In the genomic region with DNA sequence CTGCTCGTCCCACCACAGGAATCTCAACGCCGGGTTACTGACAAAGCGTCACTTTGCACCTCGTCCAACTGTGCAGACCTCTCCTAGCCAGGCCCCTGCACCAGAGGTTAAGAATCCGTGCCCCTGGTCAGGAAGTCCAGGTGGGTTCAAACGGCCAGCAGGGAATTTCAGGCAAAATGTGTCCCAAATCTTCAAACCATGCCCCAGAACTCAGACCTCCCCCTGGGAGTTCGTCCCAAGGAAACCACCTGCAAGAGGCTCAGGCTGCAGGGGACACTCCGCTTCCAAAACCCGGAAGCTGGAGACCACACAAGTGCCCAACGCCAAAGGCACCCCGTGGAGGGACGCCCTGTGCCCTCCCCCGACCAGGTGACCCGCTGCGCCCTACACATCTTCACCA, we compare ENCODE assay signal across 7 cellular contexts. TPM values are rescaled to one million over a fixed set of nuclear protein-coding genes. Genes with fewer than 3 reads are reported as not detected.
DNase-seq lines count a peak whose midpoint lies in the region; ATAC-seq and TF ChIP-seq lines count a peak whose summit lies in the region.
"Not testable (repeated sequence)": the region's sequence is repeated elsewhere in the genome, so short reads cannot be mapped to it uniquely, and the experiment has no call there.

No MANE protein-coding gene starts in this region.

- not testable (repeated sequence) for ATAC-seq in left cardiac atrium; naive thymus-derived CD4-positive, alpha-beta T cell

- not testable (repeated sequence) for TF ChIP-seq CTCF in GM06990 (IDR thresholded peaks at IDR 0.05; ENCODE audit: insufficient read depth, low read length, poor library complexity, severe bottlenecking); LNCaP clone FGC (IDR thresholded peaks at IDR 0.05; ENCODE audit: control insufficient read depth, extremely low read depth, insufficient read depth)

- not testable (repeated sequence) for H3K36me3 ChIP-seq in GM06990 (ENCODE audit: control insufficient read depth, insufficient read depth, low read length); ectodermal cell (ENCODE audit: control insufficient read depth, insufficient read depth, low read length); naive thymus-derived CD4-positive, alpha-beta T cell (ENCODE audit: control insufficient read depth in 2 of 3, insufficient read depth in 3 of 3, low read length in 3 of 3)

- DNase-seq in GM06990 (ENCODE audit: extremely low read depth, insufficient read length); LNCaP clone FGC (ENCODE audit: low read depth); naive thymus-derived CD4-positive, alpha-beta T cell; skeletal muscle cell (ENCODE audit: low read depth): not testable (repeated sequence)
- peak; percentile 50 for DNase-seq in activated CD8-positive, alpha-beta memory T cell treated with anti-CD3 and anti-CD28 coated beads, Interleukin-2, amount 50 U/mL, for 48 hours
- peak; percentile 3 for DNase-seq in left cardiac atrium

- not testable (repeated sequence) for H3K4me1 ChIP-seq in ectodermal cell (ENCODE audit: control insufficient read depth, insufficient read depth, low read length); naive thymus-derived CD4-positive, alpha-beta T cell (ENCODE audit: control insufficient read depth in 2 of 2, insufficient read depth in 2 of 2, low read length in 2 of 2)

- H3K27ac ChIP-seq in ectodermal cell (ENCODE audit: insufficient read depth, low read depth, low read length, poor library complexity, severe bottlenecking): not testable (repeated sequence)
- H3K27ac ChIP-seq in naive thymus-derived CD4-positive, alpha-beta T cell (ENCODE audit: low read depth, low read length): peak overlapping the region; percentile 51

- not testable (repeated sequence) for H3K27ac Mint-ChIP-seq in naive thymus-derived CD4-positive, alpha-beta T cell

- not testable (repeated sequence) for H3K27me3 Mint-ChIP-seq in naive thymus-derived CD4-positive, alpha-beta T cell

- not testable (repeated sequence) for H3K9me3 ChIP-seq in ectodermal cell (ENCODE audit: control insufficient read depth, low read length); naive thymus-derived CD4-positive, alpha-beta T cell (ENCODE audit: control insufficient read depth in 2 of 3, low read length in 3 of 3)

- POLR2A ChIA-PET in naive thymus-derived CD4-positive, alpha-beta T cell (lab: Charles Lee): not testable (repeated sequence)

- CTCF ChIA-PET in naive thymus-derived CD4-positive, alpha-beta T cell (lab: Charles Lee): not testable (repeated sequence)

- H3K9me3 Mint-ChIP-seq in naive thymus-derived CD4-positive, alpha-beta T cell: not testable (repeated sequence)

- H3K4me3 Mint-ChIP-seq in naive thymus-derived CD4-positive, alpha-beta T cell: not testable (repeated sequence)

- H3K36me3 Mint-ChIP-seq in naive thymus-derived CD4-positive, alpha-beta T cell: not testable (repeated sequence)

- peaks cover 0 to 33% (median 19%) of the 10 kb centered on the region in 7 donors for H3K4me1 Mint-ChIP-seq in naive thymus-derived CD4-positive, alpha-beta T cell

- 23 to 57% methylated on average over 2 of the region's 16 CpGs for WGBS in ectodermal cell, 2 experiments

- H3K27me3 ChIP-seq in GM06990 (replicated peaks; ENCODE audit: control insufficient read depth, insufficient read depth, low read length); ectodermal cell (ENCODE audit: control insufficient read depth, insufficient read depth, low read length, poor library complexity, severe bottlenecking); naive thymus-derived CD4-positive, alpha-beta T cell (ENCODE audit: control insufficient read depth in 2 of 2, insufficient read depth in 2 of 2, low read length in 2 of 2): not testable (repeated sequence)

- intact Hi-C loops in left cardiac atrium (cut with DNase I): not testable (repeated sequence)
- intact Hi-C loops in naive thymus-derived CD4-positive, alpha-beta T cell (cut with micrococcal nuclease): loop anchor here (5.0 to 10.0 kb wide), 2 partner anchors 53 to 216 kb away; no protein-coding TSS in a partner anchor

- H3K4me3 ChIP-seq in GM06990 (replicated peaks; ENCODE audit: low read depth, low read length): peak overlapping the region; percentile 45
- peak overlapping the region; percentile 43 for H3K4me3 ChIP-seq in LNCaP clone FGC (ENCODE audit: low read depth, low read length)
- H3K4me3 ChIP-seq in ectodermal cell (ENCODE audit: insufficient read depth, low read depth, low read length): peak overlapping the region; percentile 25
- H3K4me3 ChIP-seq in naive thymus-derived CD4-positive, alpha-beta T cell (ENCODE audit: low read length): not testable (repeated sequence)
- peak overlapping the region; percentile 38 for H3K4me3 ChIP-seq in skeletal muscle cell (ENCODE audit: low read depth, low read length)

RNA-seq across cellular contexts. Expression of gene SLC35E2B, which starts 1.2 kb away (rescaled TPM):
- polyA plus RNA-seq in ectodermal cell (2013, experiment 1 of 4): 79.2 TPM
- 83.1 TPM for polyA plus RNA-seq in ectodermal cell (2013, experiment 2 of 4)
- polyA plus RNA-seq in ectodermal cell (2013, experiment 3 of 4): 65.7 TPM
- polyA plus RNA-seq in ectodermal cell (2013, experiment 4 of 4): 73.6 TPM
- total RNA-seq in left cardiac atrium: 10 to 100 TPM; 15.3 to 24.6 TPM
- 100 to 1,000 TPM in 2 of 5 experiments, 10 to 100 TPM in 3; 69.9 to 138 (median 76.7) TPM for total RNA-seq in naive thymus-derived CD4-positive, alpha-beta T cell
- 10 to 100 TPM; 45.4 to 66.3 TPM for polyA plus RNA-seq in naive thymus-derived CD4-positive, alpha-beta T cell

RNA-seq across cellular contexts. Expression of gene CDK11B, which starts 32.6 kb away (rescaled TPM):
- 59.8 TPM for polyA plus RNA-seq in ectodermal cell (2013, experiment 1 of 4)
- polyA plus RNA-seq in ectodermal cell (2013, experiment 2 of 4): 57.5 TPM
- 42.4 TPM for polyA plus RNA-seq in ectodermal cell (2013, experiment 3 of 4)
- polyA plus RNA-seq in ectodermal cell (2013, experiment 4 of 4): 47.3 TPM
- total RNA-seq in left cardiac atrium: 10 to 100 TPM; 17.0 to 18.8 TPM
- 10 to 100 TPM; 32.3 to 45.4 (median 41.9) TPM for total RNA-seq in naive thymus-derived CD4-positive, alpha-beta T cell
- 10 to 100 TPM; 11.8 to 16.5 TPM for polyA plus RNA-seq in naive thymus-derived CD4-positive, alpha-beta T cell

RNA-seq across cellular contexts. Expression of gene CDK11A, which starts 32.7 kb away (rescaled TPM):
- polyA plus RNA-seq in ectodermal cell (2013, experiment 1 of 4): 46.6 TPM
- polyA plus RNA-seq in ectodermal cell (2013, experiment 2 of 4): 40.4 TPM
- 37.0 TPM for polyA plus RNA-seq in ectodermal cell (2013, experiment 3 of 4)
- 48.1 TPM for polyA plus RNA-seq in ectodermal cell (2013, experiment 4 of 4)
- total RNA-seq in left cardiac atrium: 10 to 100 TPM; 19.1 to 21.1 TPM
- 100 to 1,000 TPM in 4 of 5 experiments, 10 to 100 TPM in 1; 91.5 to 218 (median 157) TPM for total RNA-seq in naive thymus-derived CD4-positive, alpha-beta T cell
- polyA plus RNA-seq in naive thymus-derived CD4-positive, alpha-beta T cell: 10 to 100 TPM in 1 of 2 donors, 1 to 10 TPM in 1; 9.8 to 17.2 TPM

RNA-seq across cellular contexts. Expression of gene MMP23B, which starts 59.5 kb away (rescaled TPM):
- 7.1 TPM for polyA plus RNA-seq in ectodermal cell (2013, experiment 1 of 4)
- 9.0 TPM for polyA plus RNA-seq in ectodermal cell (2013, experiment 2 of 4)
- 10.0 TPM for polyA plus RNA-seq in ectodermal cell (2013, experiment 3 of 4)
- 13.4 TPM for polyA plus RNA-seq in ectodermal cell (2013, experiment 4 of 4)
- 10 to 100 TPM in 1 of 2 donors, 1 to 10 TPM in 1; 9.5 to 11.0 TPM for total RNA-seq in left cardiac atrium
- total RNA-seq in naive thymus-derived CD4-positive, alpha-beta T cell: 10 to 100 TPM in 1 of 5 experiments, 1 to 10 TPM in 4; 2.7 to 12.8 (median 4.2) TPM
- not detected for polyA plus RNA-seq in naive thymus-derived CD4-positive, alpha-beta T cell

Comparison
In these comparisons a context has a peak if more than half of its experiments do, and no peak if none do; other contexts are left out.
1. RNA of gene CDK11A, which starts 32.7 kb away (total RNA-seq): 91.5 to 218 TPM in naive thymus-derived CD4-positive, alpha-beta T cell; 19.1 to 21.1 TPM in left cardiac atrium; every median in the first group is over 4 times any median in the second.